Comparison of ENCODE assay signal across 14 cellular contexts in genomic region chr3:127710473-127710941, GRCh38. TPM values are rescaled to one million over a fixed set of nuclear protein-coding genes. Genes with fewer than 3 reads are reported as not detected.
DNase-seq lines count a peak whose midpoint lies in the region; ATAC-seq, FAIRE-seq and TF ChIP-seq lines count a peak whose summit lies in the region.
"Had no signal": no experiment of that assay in that cellular context is flagged by ENCODE, and none has a peak within 500 bp of the region (broad histone marks: within the 10 kb centered on the region; RNA-seq: fewer than 3 reads in every experiment).

No MANE protein-coding gene starts in this region.

- H3K4me3 ChIP-seq in epithelial cell of esophagus (ENCODE audit: low read length): no peak overlapping the region

- no peak for FAIRE-seq in HTR-8/SVneo (lab: Jason Lieb, UNC)

- intact Hi-C loops in posterior vena cava (cut with DNase I): no loop called here

- in situ Hi-C loops in KBM-7 (cut with MboI; ENCODE audit: low pct_unique_long_range_greater_than_20kb, low sequenced_read_pairs): no loop called here

- no peak for ATAC-seq in GM21447 (IDR thresholded peaks at IDR 0.05; ENCODE audit: unreplicated experiment)
- ATAC-seq: naive thymus-derived CD4-positive, alpha-beta T cell had no signal

- DNase-seq in AG20443 (ENCODE audit: low spot score): peak; percentile 55
- peak; percentile 70 for DNase-seq in M059J (ENCODE audit: low read depth)
- DNase-seq in epithelial cell of esophagus (ENCODE audit: low read depth): peak; percentile 61
- peak; percentile 68 for DNase-seq in posterior vena cava (ENCODE audit: low spot score)
- no peak for DNase-seq in HTR-8/SVneo (ENCODE audit: insufficient read length, low spot score)
- no peak for DNase-seq in KBM-7
- DNase-seq in GM10266 (ENCODE audit: extremely low spot score): no peak
- DNase-seq: activated T-cell treated with anti-CD3 and anti-CD28 coated beads, Interleukin-2, amount 50 U/mL, for 48 hours; amniotic stem cell; DMS 273 treated with DMSO at 0.1 percent for 48 hours; GOT3; naive thymus-derived CD4-positive, alpha-beta T cell; stimulated activated CD4-positive, alpha-beta T cell treated with anti-CD3 and anti-CD28 coated beads, Interleukin-2, amount 100 ng/mL, for 24 hours had no signal

- TF ChIP-seq CTCF in epithelial cell of esophagus (IDR thresholded peaks at IDR 0.05; ENCODE audit: insufficient read depth, low read depth, low read length, missing control alignments) (no peak), GM10266 (IDR thresholded peaks at IDR 0.05; ENCODE audit: control insufficient read depth, insufficient read depth, low read depth, missing control alignments) (no peak)

RNA-seq across cellular contexts. Expression of gene ABTB1, which starts 37.8 kb away (rescaled TPM):
- total RNA-seq in M059J (2014; rRNA removed; shearing (Covaris generic)): 0.52 and 2.1 TPM in 2 replicates
- total RNA-seq in posterior vena cava: 10 to 100 TPM; 27.7 to 28.9 TPM

Comparison
In these comparisons a context has a peak if more than half of its experiments do, and no peak if none do; other contexts are left out.
1. DNase-seq: peak in AG20443 (single experiment), M059J (single experiment), epithelial cell of esophagus (single experiment) and posterior vena cava (single experiment); none in HTR-8/SVneo (single experiment), KBM-7 (single experiment) and GM10266 (single experiment).